8 cellular contexts compared by ENCODE assay signal in the genomic region with DNA sequence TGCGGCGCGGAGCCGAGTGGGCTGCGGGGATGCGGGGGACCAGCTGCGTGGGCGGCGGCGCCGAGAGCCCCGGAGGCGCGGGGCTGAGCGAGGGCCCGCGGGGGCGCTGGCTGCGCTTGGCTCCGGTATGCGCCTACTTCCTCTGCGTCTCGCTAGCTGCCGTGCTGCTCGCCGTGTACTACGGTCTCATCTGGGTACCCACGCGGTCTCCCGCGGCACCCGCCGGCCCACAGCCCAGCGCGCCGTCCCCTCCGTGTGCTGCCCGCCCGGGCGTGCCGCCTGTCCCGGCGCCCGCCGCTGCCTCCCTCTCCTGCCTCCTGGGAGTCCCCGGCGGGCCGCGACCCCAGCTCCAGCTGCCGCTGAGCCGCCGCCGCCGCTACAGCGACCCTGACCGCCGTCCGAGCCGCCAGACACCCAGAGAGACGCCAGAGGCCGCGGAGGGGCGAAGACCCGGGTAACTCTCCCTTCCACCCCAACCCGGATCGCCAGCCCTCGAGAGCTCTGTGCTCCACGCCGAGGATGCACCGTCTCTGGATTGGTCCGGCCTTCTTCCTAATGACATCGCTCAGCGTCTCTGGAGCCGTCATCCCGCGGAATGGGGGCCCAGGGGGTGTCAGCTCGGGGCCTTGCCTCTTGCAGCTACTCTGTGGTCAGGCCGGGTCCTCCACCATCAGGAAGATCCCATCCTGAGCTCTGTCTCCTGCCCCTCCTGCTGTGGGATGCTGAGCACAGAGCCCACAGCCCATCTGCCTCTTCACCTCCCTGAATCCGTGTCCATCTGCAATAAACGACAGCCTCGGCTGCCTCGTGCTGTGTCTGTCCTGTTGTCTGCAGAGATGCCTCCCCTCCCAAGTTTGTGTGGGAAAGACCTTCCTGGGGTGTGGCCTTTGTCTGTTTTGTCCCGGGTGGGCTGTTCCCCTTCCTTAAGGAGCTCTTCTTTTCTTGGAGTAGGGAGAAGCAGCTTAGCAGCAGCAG. TPM values are rescaled to one million over a fixed set of nuclear protein-coding genes. Genes with fewer than 3 reads are reported as not detected.
DNase-seq lines count a peak whose midpoint lies in the region; ATAC-seq and TF ChIP-seq lines count a peak whose summit lies in the region.

No MANE protein-coding gene starts in this region.

- H3K4me1 Mint-ChIP-seq in activated T-helper 1 cell treated with anti-CD3 and anti-CD28 coated beads, Interleukin-12 subunit alpha, Interleukin-12 subunit beta, Interleukin-2, Interleukin-4 antibody, amounts not matched to agents 30 ng/mL and 10 ng/mL and 1 ng/mL, durations not matched to agents 14 hours and 24 hours and 36 hours (ENCODE audit: low read depth), result peaks cover 29% of the 10 kb centered on the region

- H3K27me3 ChIP-seq in right atrium auricular region (no peaks in the 10 kb centered on the region), gastrocnemius medialis (no peaks in the 10 kb centered on the region)

- peaks cover 12% of the 10 kb centered on the region for H3K36me3 Mint-ChIP-seq in activated T-helper 1 cell treated with anti-CD3 and anti-CD28 coated beads, Interleukin-12 subunit alpha, Interleukin-12 subunit beta, Interleukin-2, Interleukin-4 antibody, amounts not matched to agents 30 ng/mL and 10 ng/mL and 1 ng/mL, durations not matched to agents 14 hours and 24 hours and 36 hours (ENCODE audit: low read depth)

- DNase-seq in NCI-H146 (lab: John Stamatoyannopoulos, UW) (peak; percentile 38), NCI-H146 treated with DMSO at 0.1 percent for 48 hours (lab: John Stamatoyannopoulos, UW; ENCODE audit: unreplicated experiment) (no peak), right atrium auricular region (ENCODE audit: low spot score) (peak; percentile 65), gastrocnemius medialis (no peak), KG1 (lab: John Stamatoyannopoulos, UW) (no peak), kidney tubule cell (ENCODE audit: low spot score) (no peak)
- DNase-seq in activated T-helper 1 cell treated with anti-CD3 and anti-CD28 coated beads, Interleukin-12 subunit alpha, Interleukin-12 subunit beta, Interleukin-2, Interleukin-4 antibody, amounts not matched to agents 30 ng/mL and 10 ng/mL and 1 ng/mL, durations not matched to agents 14 hours and 24 hours and 36 hours (ENCODE audit: low spot score), result no peak

- H3K4me3 ChIP-seq in right atrium auricular region, result peak overlapping the region; percentile 52 to 75
- peak overlapping the region; percentile 35 to 74 (median 50) for H3K4me3 ChIP-seq in gastrocnemius medialis

- peaks cover 0 to 28% of the 10 kb centered on the region in 2 donors for H3K4me1 ChIP-seq in right atrium auricular region
- peaks cover 15 to 35% of the 10 kb centered on the region in 2 donors for H3K4me1 ChIP-seq in gastrocnemius medialis

- TF ChIP-seq CTCF in right atrium auricular region (IDR thresholded peaks at IDR 0.05) (no peak), gastrocnemius medialis (IDR thresholded peaks at IDR 0.05 in 4 of 5, conservative IDR thresholded peaks at IDR 0.05 in 1 of 5) (no peak)

- no peak for TF ChIP-seq POLR2A in gastrocnemius medialis (IDR thresholded peaks at IDR 0.05)

- H3K36me3 ChIP-seq in right atrium auricular region (peaks cover 13% of the 10 kb centered on the region), gastrocnemius medialis (peaks cover 0 to 17% of the 10 kb centered on the region in 2 donors)

- H3K4me3 Mint-ChIP-seq in activated T-helper 1 cell treated with anti-CD3 and anti-CD28 coated beads, Interleukin-12 subunit alpha, Interleukin-12 subunit beta, Interleukin-2, Interleukin-4 antibody, amounts not matched to agents 30 ng/mL and 10 ng/mL and 1 ng/mL, durations not matched to agents 14 hours and 24 hours and 36 hours, result peak overlapping the region; percentile 88

- ATAC-seq in HG03108 (IDR thresholded peaks at IDR 0.05; ENCODE audit: unreplicated experiment) (peak; percentile 10), gastrocnemius medialis (peak; percentile 3 to 7)

- in situ Hi-C loops in gastrocnemius medialis (cut with MboI; ENCODE audit: low sequenced_read_pairs in 4 of 4), result loop anchor here in 1 of 4 donors (25.0 kb wide), 1 partner anchor 462 kb away; the partner anchor contains the start of gene NOP53

- no peaks in the 10 kb centered on the region for H3K27me3 Mint-ChIP-seq in activated T-helper 1 cell treated with anti-CD3 and anti-CD28 coated beads, Interleukin-12 subunit alpha, Interleukin-12 subunit beta, Interleukin-2, Interleukin-4 antibody, amounts not matched to agents 30 ng/mL and 10 ng/mL and 1 ng/mL, durations not matched to agents 14 hours and 24 hours and 36 hours (ENCODE audit: insufficient read depth)

- H3K9me3 ChIP-seq in right atrium auricular region (no peaks in the 10 kb centered on the region), gastrocnemius medialis (no peaks in the 10 kb centered on the region)

- H3K27ac ChIP-seq in right atrium auricular region (peak overlapping the region; percentile 75 to 95), gastrocnemius medialis (peak overlapping the region; percentile 47 to 69 (median 64))

- intact Hi-C loops in activated T-helper 1 cell treated with anti-CD3 and anti-CD28 coated beads, Interleukin-12 subunit alpha, Interleukin-12 subunit beta, Interleukin-2, Interleukin-4 antibody, amounts not matched to agents 30 ng/mL and 10 ng/mL and 1 ng/mL, durations not matched to agents 14 hours and 24 hours and 36 hours (cut with micrococcal nuclease), result loop anchor here (1.0 to 5.0 kb wide), 13 partner anchors 18 to 641 kb away; partner anchors contain the start of genes ARHGAP35, DHX34, KPTN and NAPA
- intact Hi-C loops in gastrocnemius medialis (cut with DNase I; ENCODE audit: low total_unique reads), result loop anchor here (1.0 to 10.0 kb wide), 3 partner anchors 19 to 420 kb away; partner anchors contain the start of genes CCDC9 and NAPA

- no peaks in the 10 kb centered on the region for H3K9me3 Mint-ChIP-seq in activated T-helper 1 cell treated with anti-CD3 and anti-CD28 coated beads, Interleukin-12 subunit alpha, Interleukin-12 subunit beta, Interleukin-2, Interleukin-4 antibody, amounts not matched to agents 30 ng/mL and 10 ng/mL and 1 ng/mL, durations not matched to agents 14 hours and 24 hours and 36 hours

- H3K27ac Mint-ChIP-seq in activated T-helper 1 cell treated with anti-CD3 and anti-CD28 coated beads, Interleukin-12 subunit alpha, Interleukin-12 subunit beta, Interleukin-2, Interleukin-4 antibody, amounts not matched to agents 30 ng/mL and 10 ng/mL and 1 ng/mL, durations not matched to agents 14 hours and 24 hours and 36 hours, result peak overlapping the region; percentile 81

RNA-seq across cellular contexts. Expression of gene INAFM1, which starts 0.5 kb away (rescaled TPM):
- 9.3 and 10.2 TPM in 2 replicates for total RNA-seq in activated T-helper 1 cell treated with anti-CD3 and anti-CD28 coated beads, Interleukin-12 subunit alpha, Interleukin-12 subunit beta, Interleukin-2, Interleukin-4 antibody, amounts not matched to agents 30 ng/mL and 10 ng/mL and 1 ng/mL, durations not matched to agents 14 hours and 24 hours and 36 hours
- 1 to 10 TPM; 1.9 to 7.0 TPM for total RNA-seq in right atrium auricular region
- total RNA-seq in gastrocnemius medialis, result 1 to 10 TPM; 3.9 to 8.5 (median 7.2) TPM

RNA-seq across cellular contexts. Expression of gene CCDC9, which starts 18.9 kb away (rescaled TPM):
- 36.6 and 39.2 TPM in 2 replicates for total RNA-seq in activated T-helper 1 cell treated with anti-CD3 and anti-CD28 coated beads, Interleukin-12 subunit alpha, Interleukin-12 subunit beta, Interleukin-2, Interleukin-4 antibody, amounts not matched to agents 30 ng/mL and 10 ng/mL and 1 ng/mL, durations not matched to agents 14 hours and 24 hours and 36 hours
- total RNA-seq in right atrium auricular region, result 10 to 100 TPM in 1 of 2 donors, 1 to 10 TPM in 1; 9.2 to 11.9 TPM
- total RNA-seq in gastrocnemius medialis, result 10 to 100 TPM; 13.1 to 22.7 (median 18.5) TPM

RNA-seq across cellular contexts. Expression of gene C5AR1, which starts 34.5 kb away (rescaled TPM):
- total RNA-seq in activated T-helper 1 cell treated with anti-CD3 and anti-CD28 coated beads, Interleukin-12 subunit alpha, Interleukin-12 subunit beta, Interleukin-2, Interleukin-4 antibody, amounts not matched to agents 30 ng/mL and 10 ng/mL and 1 ng/mL, durations not matched to agents 14 hours and 24 hours and 36 hours, result 1.4 and 1.5 TPM in 2 replicates
- total RNA-seq in right atrium auricular region, result 10 to 100 TPM in 1 of 2 donors, 1 to 10 TPM in 1; 4.6 to 14.3 TPM
- 1 to 10 TPM in 3 of 4 donors, under 1 TPM in 1; 0.27 to 3.7 (median 2.1) TPM for total RNA-seq in gastrocnemius medialis

RNA-seq across cellular contexts. Expression of gene BBC3, which starts 44.2 kb away (rescaled TPM):
- total RNA-seq in activated T-helper 1 cell treated with anti-CD3 and anti-CD28 coated beads, Interleukin-12 subunit alpha, Interleukin-12 subunit beta, Interleukin-2, Interleukin-4 antibody, amounts not matched to agents 30 ng/mL and 10 ng/mL and 1 ng/mL, durations not matched to agents 14 hours and 24 hours and 36 hours, result 13.8 and 15.4 TPM in 2 replicates
- total RNA-seq in right atrium auricular region, result 1 to 10 TPM; 2.5 to 2.9 TPM
- 1 to 10 TPM; 3.4 to 7.6 (median 4.2) TPM for total RNA-seq in gastrocnemius medialis

RNA-seq across cellular contexts. Expression of gene C5AR2, which starts 56.8 kb away (rescaled TPM):
- not detected in 2 replicates for total RNA-seq in activated T-helper 1 cell treated with anti-CD3 and anti-CD28 coated beads, Interleukin-12 subunit alpha, Interleukin-12 subunit beta, Interleukin-2, Interleukin-4 antibody, amounts not matched to agents 30 ng/mL and 10 ng/mL and 1 ng/mL, durations not matched to agents 14 hours and 24 hours and 36 hours
- total RNA-seq in right atrium auricular region (1 to 10 TPM; 1.1 to 3.3 TPM), gastrocnemius medialis (under 1 TPM; 0.15 to 0.97 (median 0.32) TPM)

Comparison
In these comparisons a context has a peak if more than half of its experiments do, and no peak if none do; other contexts are left out.
1. DNase-seq: peak in NCI-H146 (single experiment) and right atrium auricular region (single experiment); none in NCI-H146 treated with DMSO at 0.1 percent for 48 hours (single experiment), activated T-helper 1 cell treated with anti-CD3 and anti-CD28 coated beads, Interleukin-12 subunit alpha, Interleukin-12 subunit beta, Interleukin-2, Interleukin-4 antibody, amounts not matched to agents 30 ng/mL and 10 ng/mL and 1 ng/mL, durations not matched to agents 14 hours and 24 hours and 36 hours (single experiment), gastrocnemius medialis (0 of 2), KG1 (single experiment) and kidney tubule cell (single experiment).